In the genomic region with DNA sequence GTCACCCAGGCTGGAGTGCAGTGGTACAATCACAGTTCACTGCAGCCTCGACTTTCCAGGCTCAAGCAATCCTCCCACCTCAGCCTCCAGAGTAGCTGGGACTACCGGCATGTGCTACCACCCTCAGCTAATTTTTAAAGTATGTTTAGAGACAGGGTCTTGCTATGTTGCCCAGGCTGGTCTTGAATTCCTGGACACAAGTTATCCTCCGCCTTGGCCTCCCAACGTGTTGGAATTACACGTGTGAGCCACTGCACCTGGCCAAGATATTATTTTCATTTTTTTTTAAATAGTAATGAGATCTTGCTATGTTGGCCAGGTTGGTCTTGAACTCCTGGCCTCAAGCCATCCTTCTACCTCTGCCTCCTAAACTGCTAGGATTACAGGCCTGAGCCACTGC, we compare ENCODE assay signal across 33 cellular contexts.
"Had no signal": no experiment of that assay in that cellular context is flagged by ENCODE, and none has a peak within 500 bp of the region (broad histone marks: within the 10 kb centered on the region; RNA-seq: fewer than 3 reads in every experiment).

No MANE protein-coding gene starts in this region.

- H3K36me3 Mint-ChIP-seq: activated naive CD8-positive, alpha-beta T cell treated with anti-CD3 and anti-CD28 coated beads, Interleukin-2, amount 10 ng/mL, durations not matched to agents 7 days and 5 days; brain had no signal

- H3K4me3 ChIP-seq: ascending aorta, breast epithelium, cardiac muscle cell, colonic mucosa, dorsolateral prefrontal cortex, esophagus muscularis mucosa, gastrocnemius medialis, heart left ventricle had no signal

- H3K36me3 ChIP-seq: ascending aorta, breast epithelium, cardiac muscle cell, colonic mucosa, esophagus muscularis mucosa, gastrocnemius medialis, heart left ventricle had no signal

- DNase-seq: activated CD4-positive, alpha-beta memory T cell treated with anti-CD3 and anti-CD28 coated beads, Interleukin-2, amount 10 ng/mL, durations not matched to agents 7 days and 5 days; activated CD4-positive, alpha-beta T cell treated with anti-CD3 and anti-CD28 coated beads for 1 hour; activated CD4-positive, alpha-beta T cell treated with anti-CD3 and anti-CD28 coated beads for 4 hours; activated CD4-positive, alpha-beta T cell treated with anti-CD3 and anti-CD28 coated beads, Interleukin-2, amount 10 ng/mL, durations not matched to agents 7 days and 5 days; activated CD4-positive, alpha-beta T cell treated with anti-CD3 and anti-CD28 coated beads, Interleukin-2, amount 50 U/mL, for 4 hours; activated CD8-positive, alpha-beta memory T cell treated with anti-CD3 and anti-CD28 coated beads, Interleukin-2, amount 50 U/mL, for 48 hours; activated gamma-delta T cell; activated naive CD4-positive, alpha-beta T cell; activated naive CD4-positive, alpha-beta T cell treated with anti-CD3 and anti-CD28 coated beads, Interleukin-2, amount 10 ng/mL, durations not matched to agents 7 days and 5 days; activated naive CD8-positive, alpha-beta T cell treated with anti-CD3 and anti-CD28 coated beads, Interleukin-2, amount 10 ng/mL, durations not matched to agents 7 days and 5 days; activated T-cell treated with anti-CD3 and anti-CD28 coated beads for 4 hours; activated T-cell treated with anti-CD3 and anti-CD28 coated beads, Interleukin-2, amount 50 U/mL, for 24 hours; activated T-cell treated with anti-CD3 and anti-CD28 coated beads, Interleukin-2, amount 50 U/mL, for 72 hours; central memory CD4-positive, alpha-beta T cell; cerebellar nuclear complex; colonic mucosa; dorsolateral prefrontal cortex; effector memory CD4-positive, alpha-beta T cell; endodermal cell; erythroblast; gastrocnemius medialis; glutamatergic neuron; T-helper 17 cell; T1000 had no signal

- H3K27ac ChIP-seq: ascending aorta, breast epithelium, cardiac muscle cell, colonic mucosa, esophagus muscularis mucosa, foreskin keratinocyte, gastrocnemius medialis had no signal

- H3K9me3 Mint-ChIP-seq: activated T-cell treated with anti-CD3 and anti-CD28 coated beads, Interleukin-2, amount 50 U/mL, for 24 hours; activated T-cell treated with anti-CD3 and anti-CD28 coated beads, Interleukin-2, amount 50 U/mL, for 72 hours had no signal

- ATAC-seq: activated naive CD4-positive, alpha-beta T cell treated with anti-CD3 and anti-CD28 coated beads, Interleukin-2, amount 50 U/mL, for 72 hours; activated T-cell treated with anti-CD3 and anti-CD28 coated beads, Interleukin-2, amount 50 U/mL, for 72 hours; foreskin keratinocyte; gastrocnemius medialis; heart left ventricle; T-helper 17 cell had no signal

- H3K4me1 ChIP-seq: colonic mucosa had no signal

- H3K27me3 ChIP-seq: ascending aorta, breast epithelium, cardiac muscle cell, colonic mucosa, dorsolateral prefrontal cortex, esophagus muscularis mucosa, foreskin keratinocyte, gastrocnemius medialis, heart left ventricle had no signal

- H3K4me3 Mint-ChIP-seq: activated CD4-positive, alpha-beta memory T cell treated with anti-CD3 and anti-CD28 coated beads, Interleukin-2, amount 10 ng/mL, durations not matched to agents 7 days and 5 days; activated CD4-positive, alpha-beta T cell treated with anti-CD3 and anti-CD28 coated beads, Interleukin-2, amount 10 ng/mL, durations not matched to agents 7 days and 5 days; activated naive CD4-positive, alpha-beta T cell treated with anti-CD3 and anti-CD28 coated beads, Interleukin-2, amount 10 ng/mL, durations not matched to agents 7 days and 5 days; activated naive CD8-positive, alpha-beta T cell treated with anti-CD3 and anti-CD28 coated beads, Interleukin-2, amount 10 ng/mL, durations not matched to agents 7 days and 5 days; activated T-cell treated with anti-CD3 and anti-CD28 coated beads, Interleukin-2, amount 50 U/mL, for 24 hours; activated T-cell treated with anti-CD3 and anti-CD28 coated beads, Interleukin-2, amount 50 U/mL, for 72 hours; brain; endodermal cell; T-helper 17 cell; T-helper 2 cell treated with Interferon-gamma antibody and Interleukin-4, amounts not matched to agents 5 μg/mL and 100 μg/mL, for 36 hours had no signal

- H3K27ac Mint-ChIP-seq: activated CD4-positive, alpha-beta memory T cell treated with anti-CD3 and anti-CD28 coated beads, Interleukin-2, amount 10 ng/mL, durations not matched to agents 7 days and 5 days; activated CD4-positive, alpha-beta T cell treated with anti-CD3 and anti-CD28 coated beads, Interleukin-2, amount 10 ng/mL, durations not matched to agents 7 days and 5 days; activated naive CD4-positive, alpha-beta T cell treated with anti-CD3 and anti-CD28 coated beads, Interleukin-2, amount 10 ng/mL, durations not matched to agents 7 days and 5 days; activated naive CD4-positive, alpha-beta T cell treated with anti-CD3 and anti-CD28 coated beads, Interleukin-2, amount 50 U/mL, for 72 hours; activated naive CD8-positive, alpha-beta T cell treated with anti-CD3 and anti-CD28 coated beads, Interleukin-2, amount 10 ng/mL, durations not matched to agents 7 days and 5 days; activated T-cell treated with anti-CD3 and anti-CD28 coated beads, Interleukin-2, amount 50 U/mL, for 24 hours; activated T-cell treated with anti-CD3 and anti-CD28 coated beads, Interleukin-2, amount 50 U/mL, for 72 hours; brain; endodermal cell; T-helper 17 cell; T-helper 2 cell treated with Interferon-gamma antibody and Interleukin-4, amounts not matched to agents 5 μg/mL and 100 μg/mL, for 36 hours had no signal

- H3K9me3 ChIP-seq: ascending aorta, breast epithelium, colonic mucosa, esophagus muscularis mucosa, gastrocnemius medialis had no signal

- H3K27me3 Mint-ChIP-seq: activated CD4-positive, alpha-beta memory T cell treated with anti-CD3 and anti-CD28 coated beads, Interleukin-2, amount 10 ng/mL, durations not matched to agents 7 days and 5 days; activated T-cell treated with anti-CD3 and anti-CD28 coated beads, Interleukin-2, amount 50 U/mL, for 24 hours; T-helper 17 cell had no signal
